ENCODE assay signal across 23 cellular contexts in the genomic region with DNA sequence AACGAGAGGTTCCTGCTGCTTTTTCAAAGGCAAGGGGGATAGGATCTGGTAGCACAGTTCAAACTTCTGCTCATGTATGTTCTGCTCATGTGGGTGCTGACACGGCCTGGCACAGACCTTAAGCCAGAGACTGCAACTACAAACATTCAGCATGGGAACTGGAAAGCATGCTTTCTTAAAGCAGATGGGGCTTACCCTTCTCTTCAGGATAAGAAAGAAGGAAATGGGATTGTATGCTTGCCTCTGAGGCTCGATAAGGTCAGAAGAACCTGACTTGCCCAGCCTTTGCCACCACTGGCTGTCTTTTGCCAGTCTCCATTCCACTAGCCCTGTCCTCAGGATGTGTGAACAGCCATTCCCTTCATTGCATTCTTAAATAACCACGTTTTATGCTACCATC. TPM values are rescaled to one million over a fixed set of nuclear protein-coding genes. Genes with fewer than 3 reads are reported as not detected.
DNase-seq lines count a peak whose midpoint lies in the region; ATAC-seq, FAIRE-seq and TF ChIP-seq lines count a peak whose summit lies in the region.
"Had no signal": no experiment of that assay in that cellular context is flagged by ENCODE, and none has a peak within 500 bp of the region (broad histone marks: within the 10 kb centered on the region; RNA-seq: fewer than 3 reads in every experiment).

No MANE protein-coding gene starts in this region.

- no peak overlapping the region for H3K4me3 Mint-ChIP-seq in activated T-cell treated with anti-CD3 and anti-CD28 coated beads, Interleukin-2, amount 50 U/mL, for 24 hours
- H3K4me3 Mint-ChIP-seq in activated T-cell treated with anti-CD3 and anti-CD28 coated beads, Interleukin-2, amount 50 U/mL, for 72 hours: peak overlapping the region in 1 of 2 donors; percentile 10
- H3K4me3 Mint-ChIP-seq in stimulated activated naive CD8-positive, alpha-beta T cell treated with anti-CD3 and anti-CD28 coated beads, Interleukin-15, amount 100 ng/mL, for 72 hours: peak overlapping the region; percentile 40 to 42
- H3K4me3 Mint-ChIP-seq: HFFc6; mesothelial cell of epicardium; neural crest cell; T-helper 1 cell treated with Interleukin-12 subunit alpha and Interleukin-12 subunit beta and Interleukin-4 antibody, amounts not matched to agents 30 μg/mL and 1 μg/mL, for 36 hours had no signal

- H3K9me3 Mint-ChIP-seq in activated T-cell treated with anti-CD3 and anti-CD28 coated beads, Interleukin-2, amount 50 U/mL, for 24 hours: no peaks in the 10 kb centered on the region
- H3K9me3 Mint-ChIP-seq in activated T-cell treated with anti-CD3 and anti-CD28 coated beads, Interleukin-2, amount 50 U/mL, for 72 hours: no peaks in the 10 kb centered on the region
- H3K9me3 Mint-ChIP-seq in stimulated activated naive CD8-positive, alpha-beta T cell treated with anti-CD3 and anti-CD28 coated beads, Interleukin-15, amount 100 ng/mL, for 72 hours: peaks cover 0 to 3% of the 10 kb centered on the region in 2 donors
- H3K9me3 Mint-ChIP-seq: HFFc6; mesothelial cell of epicardium; T-helper 1 cell treated with Interleukin-12 subunit alpha and Interleukin-12 subunit beta and Interleukin-4 antibody, amounts not matched to agents 30 μg/mL and 1 μg/mL, for 36 hours had no signal

- BruUV-seq in GM12878 (replicated peaks; lab: Mats Ljungman, UMichigan): no TSS peak

- no peaks in the 10 kb centered on the region for H3K27me3 ChIP-seq in GM12878 (replicated peaks in 1 of 2; ENCODE audit: control insufficient read depth in 2 of 2, insufficient read depth in 2 of 2, low read length in 1 of 2)
- H3K27me3 ChIP-seq: BLaER1 treated with 17β-estradiol and CSF1 and Interleukin-3, amounts not matched to agents 10 nM and 100 nM had no signal

- no peak for FAIRE-seq in GM12878 (lab: Jason Lieb, UNC)
- FAIRE-seq: K562 had no signal

- 0 out of 2 replicates have a peak overlapping the region, but pooled peaks have one; percentile 1 for H3K27ac ChIP-seq in GM12878 (ENCODE audit: control insufficient read depth, insufficient read depth)
- H3K27ac ChIP-seq: VCaP had no signal

- POLR2A ChIA-PET in GM12878 (lab: Charles Lee): interaction anchor here (1.5 kb wide), 1 partner anchor 11 kb away, joined by 8 read pairs; the partner anchor contains the start of gene DOCK10

- H2AFZ ChIP-seq in GM12878 (ENCODE audit: control insufficient read depth, low read depth, low read length): no peak overlapping the region

- no peaks in the 10 kb centered on the region; the same call in 2 of the 3 replicates for H3K9me3 ChIP-seq in GM12878 (replicated peaks; ENCODE audit: control insufficient read depth, insufficient read depth, low read length)

- H3K4me1 ChIP-seq in GM12878 (ENCODE audit: control insufficient read depth, insufficient read depth, low read length): no peaks in the 10 kb centered on the region

- CTCF ChIA-PET in GM12878 (lab: Yijun Ruan, JAX): no interaction called here

- intact Hi-C loops in GM12878 (cut with micrococcal nuclease; ENCODE audit: unreplicated experiment): no loop called here

- no peak for TF ChIP-seq RAD21 in GM12878 (IDR thresholded peaks at IDR 0.05; ENCODE audit: insufficient read depth, low read depth, low read length)

- SMC1A ChIA-PET in GM12878 (lab: Charles Lee; ENCODE audit: uncharacterized antibody, unreplicated experiment): interaction anchor here (1.2 kb wide), 1 partner anchor 8 kb away, joined by 3 read pairs; no protein-coding TSS in a partner anchor

- H3K4me1 Mint-ChIP-seq in activated T-cell treated with anti-CD3 and anti-CD28 coated beads, Interleukin-2, amount 50 U/mL, for 24 hours (ENCODE audit: low read depth): peaks cover 86% of the 10 kb centered on the region
- peaks cover 87% of the 10 kb centered on the region for H3K4me1 Mint-ChIP-seq in activated T-cell treated with anti-CD3 and anti-CD28 coated beads, Interleukin-2, amount 50 U/mL, for 72 hours (ENCODE audit: low read depth)
- peaks cover 79% of the 10 kb centered on the region for H3K4me1 Mint-ChIP-seq in stimulated activated naive CD8-positive, alpha-beta T cell treated with anti-CD3 and anti-CD28 coated beads, Interleukin-15, amount 100 ng/mL, for 72 hours

- no peak for TF ChIP-seq EP300 in GM12878 (IDR thresholded peaks at IDR 0.05; ENCODE audit: borderline replicate concordance in 1 of 2, control insufficient read depth in 1 of 2, low read depth in 2 of 2, low read length in 2 of 2)

- peaks cover 57% of the 10 kb centered on the region for H3K36me3 Mint-ChIP-seq in activated T-cell treated with anti-CD3 and anti-CD28 coated beads, Interleukin-2, amount 50 U/mL, for 24 hours (ENCODE audit: low read depth)
- peaks cover 4 to 16% of the 10 kb centered on the region in 2 donors for H3K36me3 Mint-ChIP-seq in activated T-cell treated with anti-CD3 and anti-CD28 coated beads, Interleukin-2, amount 50 U/mL, for 72 hours (ENCODE audit: insufficient read depth in 2 of 2)
- H3K36me3 Mint-ChIP-seq: mesothelial cell of epicardium had no signal

- H3K9ac ChIP-seq in GM12878 (ENCODE audit: control insufficient read depth, insufficient read depth, low read length): no peak overlapping the region
- H3K9ac ChIP-seq: BLaER1 treated with 17β-estradiol and CSF1 and Interleukin-3, amounts not matched to agents 10 nM and 100 nM had no signal

- no peak for TF ChIP-seq CTCF in GM12878 (IDR thresholded peaks at IDR 0.05 in 2 of 3, conservative IDR thresholded peaks at IDR 0.05 in 1 of 3; ENCODE audit: control insufficient read depth in 2 of 3, extremely low read depth in 1 of 3, insufficient read depth in 1 of 3, low read depth in 3 of 3, low read length in 3 of 3)

- no peaks in the 10 kb centered on the region for H4K20me1 ChIP-seq in GM12878 (ENCODE audit: control insufficient read depth, insufficient read depth)

- 68% methylated on average over 4 of the region's 4 CpGs for WGBS in GM12878 (ENCODE audit: insufficient coverage, insufficient replicate concordance, low lambda C conversion rate, missing lambda C conversion rate)

- H3K27me3 Mint-ChIP-seq in activated T-cell treated with anti-CD3 and anti-CD28 coated beads, Interleukin-2, amount 50 U/mL, for 24 hours: no peaks in the 10 kb centered on the region
- H3K27me3 Mint-ChIP-seq in activated T-cell treated with anti-CD3 and anti-CD28 coated beads, Interleukin-2, amount 50 U/mL, for 72 hours (ENCODE audit: low read depth): no peaks in the 10 kb centered on the region
- H3K27me3 Mint-ChIP-seq in stimulated activated naive CD8-positive, alpha-beta T cell treated with anti-CD3 and anti-CD28 coated beads, Interleukin-15, amount 100 ng/mL, for 72 hours: no peaks in the 10 kb centered on the region

- in situ Hi-C loops in GM12878 (cut with MboI): no loop called here

- RAD21 ChIA-PET in GM12878 (lab: Charles Lee; ENCODE audit: unreplicated experiment): no interaction called here

- peak overlapping the region; percentile 79 for H3K27ac Mint-ChIP-seq in activated T-cell treated with anti-CD3 and anti-CD28 coated beads, Interleukin-2, amount 50 U/mL, for 24 hours
- H3K27ac Mint-ChIP-seq in activated T-cell treated with anti-CD3 and anti-CD28 coated beads, Interleukin-2, amount 50 U/mL, for 72 hours: no peak overlapping the region
- H3K27ac Mint-ChIP-seq in stimulated activated naive CD8-positive, alpha-beta T cell treated with anti-CD3 and anti-CD28 coated beads, Interleukin-15, amount 100 ng/mL, for 72 hours: no peak overlapping the region
- H3K27ac Mint-ChIP-seq: mesothelial cell of epicardium had no signal

- no peak for DNase-seq in activated T-cell treated with anti-CD3 and anti-CD28 coated beads, Interleukin-2, amount 50 U/mL, for 24 hours
- no peak for DNase-seq in activated T-cell treated with anti-CD3 and anti-CD28 coated beads, Interleukin-2, amount 50 U/mL, for 72 hours
- DNase-seq in GM12878 (ENCODE audit: low read depth, low spot score) (no peak), iPS-NIHi7 (ENCODE audit: extremely low spot score) (no peak)
- DNase-seq in stimulated activated naive CD8-positive, alpha-beta T cell treated with anti-CD3 and anti-CD28 coated beads, Interleukin-15, amount 100 ng/mL, for 72 hours: no peak
- DNase-seq: activated CD8-positive, alpha-beta memory T cell treated with anti-CD3 and anti-CD28 coated beads for 24 hours; anterior cingulate cortex; DMS 273 treated with DMSO at 0.1 percent for 48 hours; GF-D8; HFFc6; NCI-H2081 treated with DMSO at 0.1 percent for 48 hours; NCI-H526; SIG-M5; stimulated activated CD4-positive, alpha-beta T cell treated with anti-CD3 and anti-CD28 coated beads, Interleukin-2, amount 100 ng/mL, for 24 hours had no signal

- H3K36me3 ChIP-seq in GM12878 (ENCODE audit: control insufficient read depth in 2 of 2, insufficient read depth in 2 of 2, low read length in 1 of 2): peaks cover 0 to 3% of the 10 kb centered on the region in 2 experiments; a peak in 2 of 4 replicates

- no peak for ATAC-seq in activated T-cell treated with anti-CD3 and anti-CD28 coated beads, Interleukin-2, amount 50 U/mL, for 72 hours (replicated peaks in 1 of 2)
- ATAC-seq in HG02678 (IDR thresholded peaks at IDR 0.05; ENCODE audit: unreplicated experiment): peak; percentile 38
- ATAC-seq in GM12878: peak; percentile 57
- ATAC-seq in stimulated activated naive CD8-positive, alpha-beta T cell treated with anti-CD3 and anti-CD28 coated beads, Interleukin-15, amount 100 ng/mL, for 72 hours: peak; percentile 37
- no peak for ATAC-seq in GM18511 (IDR thresholded peaks at IDR 0.05; ENCODE audit: unreplicated experiment)
- ATAC-seq in GM19463 (IDR thresholded peaks at IDR 0.05; ENCODE audit: unreplicated experiment): no peak
- ATAC-seq: K562 had no signal

- no peak for TF ChIP-seq POLR2A in GM12878 (IDR thresholded peaks at IDR 0.05; ENCODE audit: low read depth, low read length)

- peaks cover 80% of the 10 kb centered on the region for H3K79me2 ChIP-seq in GM12878 (ENCODE audit: control insufficient read depth, insufficient read depth, low read length)

- no peak overlapping the region for H3K4me2 ChIP-seq in GM12878 (ENCODE audit: control insufficient read depth, insufficient read depth)

- H3K4me3 ChIP-seq in GM12878: no peak overlapping the region
- H3K4me3 ChIP-seq: BLaER1 treated with 17β-estradiol and CSF1 and Interleukin-3, amounts not matched to agents 10 nM and 100 nM; K562 had no signal

RNA-seq across cellular contexts. Expression of gene DOCK10, which starts 10.7 kb away (rescaled TPM):
- 100 to 1,000 TPM; 179 to 199 TPM for total RNA-seq in activated T-cell treated with anti-CD3 and anti-CD28 coated beads, Interleukin-2, amount 50 U/mL, for 72 hours
- total RNA-seq in GM12878 (2013; cell fraction: nucleolus; rRNA removed): 386 and 419 TPM in 2 replicates
- 91.7 and 97.4 TPM in 2 replicates for total RNA-seq in GM12878 (2014; rRNA removed)
- 104 and 105 TPM in 2 replicates for total RNA-seq in GM12878 (2014; rRNA removed; fragmentation: Illumina TruSeq; extraction: Trizol)
- 81.5 and 90.8 TPM in 2 replicates for total RNA-seq in GM12878 (2021)
- polyA plus RNA-seq in GM12878 (2011; ENCODE audit: low read depth): 21.0 TPM
- polyA plus RNA-seq in GM12878 (2011; rRNA removed): 120 and 130 TPM in 2 replicates
- 58.3 and 79.4 TPM in 2 replicates for polyA plus RNA-seq in GM12878 (2011; cell fraction: cytosol; rRNA removed)
- polyA plus RNA-seq in GM12878 (2011; cell fraction: nucleus; rRNA removed): 189 and 242 TPM in 2 replicates
- 32.8 and 44.7 TPM in 2 replicates for polyA plus RNA-seq in GM12878 (2012)
- polyA plus RNA-seq in GM12878 (2014; fragmentation: Illumina TruSeq; extraction: Trizol): 81.5 and 109 TPM in 2 replicates
- 10 to 100 TPM; 16.9 to 17.8 TPM for polyA plus RNA-seq in GM12878 (2014; fragmentation: Nextera tagmentation; extraction: Ambion mirVana)
- 73.2 and 80.1 TPM in 2 replicates for polyA plus RNA-seq in GM12878 (2014; rRNA removed)
- polyA plus RNA-seq in GM12878 (2016; fragmentation: Nextera tagmentation; extraction: Ambion mirVana): 10 to 100 TPM; 31.0 to 37.5 TPM
- 237 and 253 TPM in 2 replicates for polyA minus RNA-seq in GM12878 (2011; rRNA and poly(A)+ RNA removed)
- 44.0 and 57.5 TPM in 2 replicates for polyA minus RNA-seq in GM12878 (2011; cell fraction: cytosol; rRNA and poly(A)+ RNA removed)
- 159 and 286 TPM in 2 replicates for polyA minus RNA-seq in GM12878 (2011; cell fraction: nucleus; rRNA and poly(A)+ RNA removed)

Comparison
In these comparisons a context has a peak if more than half of its experiments do, and no peak if none do; other contexts are left out.
1. ATAC-seq: peak in HG02678 (single experiment), GM12878 (single experiment) and stimulated activated naive CD8-positive, alpha-beta T cell treated with anti-CD3 and anti-CD28 coated beads, Interleukin-15, amount 100 ng/mL, for 72 hours (single experiment); none in activated T-cell treated with anti-CD3 and anti-CD28 coated beads, Interleukin-2, amount 50 U/mL, for 72 hours (0 of 2), GM18511 (single experiment) and GM19463 (single experiment).